8 cellular contexts compared by ENCODE assay signal in the genomic region with DNA sequence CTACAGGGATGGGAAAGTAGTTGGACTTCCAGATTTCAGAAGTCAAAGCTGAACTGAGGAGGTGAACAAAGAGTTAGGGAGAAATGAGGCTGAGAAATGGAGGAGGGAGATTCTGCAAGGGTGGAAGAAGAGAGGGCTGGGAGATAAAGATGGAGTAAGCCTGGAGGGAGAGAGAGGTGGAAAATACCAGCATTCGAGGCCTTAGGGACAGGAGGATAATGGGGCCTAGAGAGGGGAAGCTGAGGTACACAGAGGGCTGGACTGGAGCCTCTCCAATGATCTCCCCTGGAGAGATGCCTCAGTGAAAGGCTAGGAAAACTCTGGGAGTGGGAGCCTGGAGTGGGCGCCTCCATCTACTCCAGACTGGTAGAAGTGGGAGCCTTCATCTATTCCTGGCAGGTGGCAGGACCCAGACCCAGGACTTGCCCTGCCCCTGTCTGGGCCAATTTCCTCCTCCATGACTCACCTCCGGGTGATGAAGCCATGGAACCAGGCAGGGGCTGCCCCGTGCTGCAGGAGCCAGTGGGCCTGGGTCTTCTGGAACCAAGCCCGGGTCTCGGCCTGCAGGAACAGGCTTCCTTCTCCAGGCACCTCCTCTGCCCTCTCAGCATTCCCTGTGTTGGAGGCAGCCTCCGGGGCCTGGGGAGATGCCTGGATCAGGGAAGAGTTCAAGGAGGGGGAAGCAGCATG. TPM values are rescaled to one million over a fixed set of nuclear protein-coding genes. Genes with fewer than 3 reads are reported as not detected.
DNase-seq lines count a peak whose midpoint lies in the region; ATAC-seq and TF ChIP-seq lines count a peak whose summit lies in the region.

No MANE protein-coding gene starts in this region.

- peak overlapping the region; percentile 92 to 95 (median 94) for H3K4me3 Mint-ChIP-seq in CD4-positive, alpha-beta memory T cell
- peak overlapping the region; percentile 62 for H3K4me3 Mint-ChIP-seq in WTC11
- H3K4me3 Mint-ChIP-seq in neural crest cell = peak overlapping the region; percentile 67

- peaks cover 73% of the 10 kb centered on the region for H3K4me1 ChIP-seq in CD4-positive, alpha-beta memory T cell (ENCODE audit: insufficient read depth, low read length)
- H3K4me1 ChIP-seq in effector memory CD4-positive, alpha-beta T cell (ENCODE audit: control insufficient read depth, insufficient read depth, low read length, poor library complexity, severe bottlenecking) = peaks cover 50% of the 10 kb centered on the region

- peak overlapping the region; percentile 99 to 100 (median 100) for H3K27ac Mint-ChIP-seq in CD4-positive, alpha-beta memory T cell
- H3K27ac Mint-ChIP-seq in WTC11 = no peak overlapping the region
- H3K27ac Mint-ChIP-seq in neural crest cell (ENCODE audit: unreplicated experiment) = no peak overlapping the region

- peaks cover 0 to 6% (median 0%) of the 10 kb centered on the region in 8 donors for H3K9me3 Mint-ChIP-seq in CD4-positive, alpha-beta memory T cell
- no peaks in the 10 kb centered on the region for H3K9me3 Mint-ChIP-seq in WTC11
- H3K9me3 Mint-ChIP-seq in neural crest cell = no peaks in the 10 kb centered on the region

- POLR2A ChIA-PET in CD4-positive, alpha-beta memory T cell (lab: Charles Lee; ENCODE audit: partially characterized antibody) = interaction anchor here (0.8 to 3.8 kb wide), 10 partner anchors 9 to 86 kb away, joined by 3 to 23 read pairs (median 6); a partner anchor contains a TSS
- POLR2A ChIA-PET in WTC11 (lab: Charles Lee) = interaction anchor here (1.0 to 1.3 kb wide), 3 partner anchors 43 to 74 kb away, joined by 3 to 6 read pairs (median 4); a partner anchor contains a TSS

- peak overlapping the region; percentile 73 to 97 for H3K4me3 ChIP-seq in CD4-positive, alpha-beta memory T cell (ENCODE audit: low read length in 2 of 2)
- H3K4me3 ChIP-seq in effector memory CD4-positive, alpha-beta T cell (ENCODE audit: insufficient read depth, low read depth, low read length, poor library complexity, severe bottlenecking) = peak overlapping the region; percentile 55

- no peaks in the 10 kb centered on the region for H3K9me3 ChIP-seq in CD4-positive, alpha-beta memory T cell (ENCODE audit: control insufficient read depth in 1 of 2, low read length in 2 of 2)
- no peaks in the 10 kb centered on the region for H3K9me3 ChIP-seq in effector memory CD4-positive, alpha-beta T cell (ENCODE audit: control insufficient read depth, low read length)

- H3K27me3 ChIP-seq in CD4-positive, alpha-beta memory T cell (ENCODE audit: insufficient read depth, low read length) = no peaks in the 10 kb centered on the region
- H3K27me3 ChIP-seq in effector memory CD4-positive, alpha-beta T cell (replicated peaks; ENCODE audit: control insufficient read depth, insufficient read depth, low read length, poor library complexity, severe bottlenecking) = no peaks in the 10 kb centered on the region

- CTCF ChIA-PET in CD4-positive, alpha-beta memory T cell (lab: Charles Lee; ENCODE audit: partially characterized antibody) = interaction anchor here (0.7 to 5.2 kb wide), 18 partner anchors 8 to 155 kb away, joined by 3 to 56 read pairs (median 6); a partner anchor contains a TSS
- CTCF ChIA-PET in WTC11 (lab: Charles Lee) = interaction anchor here (0.6 to 2.7 kb wide), 32 partner anchors 8 to 293 kb away, joined by 3 to 36 read pairs (median 4); a partner anchor contains a TSS

- peaks cover 21% of the 10 kb centered on the region for H3K36me3 ChIP-seq in CD4-positive, alpha-beta memory T cell (ENCODE audit: insufficient read depth, low read length)
- peaks cover 22% of the 10 kb centered on the region for H3K36me3 ChIP-seq in effector memory CD4-positive, alpha-beta T cell (ENCODE audit: control insufficient read depth, insufficient read depth, low read length)

- intact Hi-C loops in CD4-positive, alpha-beta memory T cell (cut with micrococcal nuclease) = loop anchor here (5.0 kb wide), 1 partner anchor 72 kb away; a partner anchor contains a TSS

- TF ChIP-seq CTCF in WTC11 (IDR thresholded peaks at IDR 0.05) = no peak
- TF ChIP-seq CTCF in neural crest cell (conservative IDR thresholded peaks at IDR 0.05) = no peak

- peaks cover 44 to 74% (median 63%) of the 10 kb centered on the region in 4 donors for H3K4me1 Mint-ChIP-seq in CD4-positive, alpha-beta memory T cell
- H3K4me1 Mint-ChIP-seq in WTC11 (peaks cover 22% of the 10 kb centered on the region), neural crest cell (peaks cover 17% of the 10 kb centered on the region)

- no peak for ATAC-seq in WTC11

- peaks cover 22 to 54% of the 10 kb centered on the region in 2 donors for H3K36me3 Mint-ChIP-seq in CD4-positive, alpha-beta memory T cell
- H3K36me3 Mint-ChIP-seq in WTC11 (peaks cover 5% of the 10 kb centered on the region; the same call in 1 of the 2 replicates), neural crest cell (ENCODE audit: low read depth) (no peaks in the 10 kb centered on the region)

- DNase-seq in CD4-positive, alpha-beta memory T cell = peak in 1 of 5 donors; percentile 85
- DNase-seq in WTC11 (ENCODE audit: low spot score) = no peak
- DNase-seq in effector memory CD4-positive, alpha-beta T cell = peak; percentile 54 to 66 (median 62)
- DNase-seq in neural crest cell (ENCODE audit: low read depth, low spot score) = no peak
- no peak for DNase-seq in germinal center (ENCODE audit: low spot score)
- DNase-seq in GM19238 (ENCODE audit: insufficient read length, low spot score) = no peak
- DNase-seq in UCSD-AML1 (lab: John Stamatoyannopoulos, UW; ENCODE audit: unreplicated experiment) = no peak
- no peak for DNase-seq in NCI-H187 treated with DMSO at 0.1 percent for 48 hours (lab: John Stamatoyannopoulos, UW)

- peak overlapping the region; percentile 100 for H3K27ac ChIP-seq in CD4-positive, alpha-beta memory T cell (ENCODE audit: low read depth, low read length)
- peak overlapping the region; percentile 99 for H3K27ac ChIP-seq in effector memory CD4-positive, alpha-beta T cell (ENCODE audit: insufficient read depth, low read length, poor library complexity, severe bottlenecking)

- H3K27me3 Mint-ChIP-seq in CD4-positive, alpha-beta memory T cell = peaks cover 0 to 5% of the 10 kb centered on the region in 2 donors
- H3K27me3 Mint-ChIP-seq in WTC11 (ENCODE audit: low read depth) (peaks cover 62% of the 10 kb centered on the region), neural crest cell (ENCODE audit: low read depth) (peaks cover 39% of the 10 kb centered on the region)

TF ChIP-seq in WTC11, 78 proteins besides CTCF, POLR2A, EP300 and RAD21:
- no peak for TF ChIP-seq TCF7 (CRISPR knock-in tag; IDR thresholded peaks at IDR 0.05; ENCODE audit: low read depth)
- TF ChIP-seq, protein P1, sequence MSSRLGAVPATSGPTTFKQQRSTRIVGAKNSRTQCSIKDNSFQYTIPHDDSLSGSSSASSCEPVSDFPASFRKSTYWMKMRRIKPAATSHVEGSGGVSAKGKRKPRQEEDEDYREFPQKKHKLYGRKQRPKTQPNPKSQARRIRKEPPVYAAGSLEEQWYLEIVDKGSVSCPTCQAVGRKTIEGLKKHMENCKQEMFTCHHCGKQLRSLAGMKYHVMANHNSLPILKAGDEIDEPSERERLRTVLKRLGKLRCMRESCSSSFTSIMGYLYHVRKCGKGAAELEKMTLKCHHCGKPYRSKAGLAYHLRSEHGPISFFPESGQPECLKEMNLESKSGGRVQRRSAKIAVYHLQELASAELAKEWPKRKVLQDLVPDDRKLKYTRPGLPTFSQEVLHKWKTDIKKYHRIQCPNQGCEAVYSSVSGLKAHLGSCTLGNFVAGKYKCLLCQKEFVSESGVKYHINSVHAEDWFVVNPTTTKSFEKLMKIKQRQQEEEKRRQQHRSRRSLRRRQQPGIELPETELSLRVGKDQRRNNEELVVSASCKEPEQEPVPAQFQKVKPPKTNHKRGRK (CRISPR knock-in tag; IDR thresholded peaks at IDR 0.05; ENCODE audit: borderline replicate concordance) = peak; percentile 93; the same call in 1 of the 2 replicates

RNA-seq across cellular contexts. Expression of a gene that starts 1.9 kb away (rescaled TPM):
- total RNA-seq in CD4-positive, alpha-beta memory T cell = 10 to 100 TPM; 55.1 to 63.6 TPM
- 10 to 100 TPM; 29.1 to 53.9 TPM for polyA plus RNA-seq in CD4-positive, alpha-beta memory T cell
- total RNA-seq in WTC11 (2021) (4.9 to 6.9 TPM (median 6.6 TPM) in 3 replicates), neural crest cell (1.0 and 1.1 TPM in 2 replicates)

RNA-seq across cellular contexts. Expression of a gene that starts 44.2 kb away (rescaled TPM):
- under 1 TPM in 1 of 2 experiments, not detected in 1; 0.06 TPM for total RNA-seq in CD4-positive, alpha-beta memory T cell
- not detected for polyA plus RNA-seq in CD4-positive, alpha-beta memory T cell
- total RNA-seq in WTC11 (2021) = 0.05 to 0.11 TPM in 2 of 3 replicates, not detected in the other
- 0.07 TPM in 1 of 2 replicates, not detected in the other for total RNA-seq in neural crest cell

RNA-seq across cellular contexts. Expression of a gene that starts 45.9 kb away (rescaled TPM):
- total RNA-seq in CD4-positive, alpha-beta memory T cell = under 1 TPM in 1 of 2 experiments, not detected in 1; 0.23 TPM
- not detected for polyA plus RNA-seq in CD4-positive, alpha-beta memory T cell
- total RNA-seq in WTC11 (2021) (0.23 to 0.42 TPM (median 0.23 TPM) in 3 replicates), neural crest cell (0.21 and 0.27 TPM in 2 replicates)

RNA-seq across cellular contexts. Expression of a gene that starts 47.4 kb away (rescaled TPM):
- total RNA-seq in CD4-positive, alpha-beta memory T cell = 10 to 100 TPM; 60.9 to 61.3 TPM
- polyA plus RNA-seq in CD4-positive, alpha-beta memory T cell = 10 to 100 TPM; 32.8 to 52.7 TPM
- total RNA-seq in WTC11 (2021) (97.4 to 98.5 TPM (median 98.0 TPM) in 3 replicates), neural crest cell (99.8 and 102 TPM in 2 replicates)

Comparison
In these comparisons a context has a peak if more than half of its experiments do, and no peak if none do; other contexts are left out.
1. DNase-seq: peak in effector memory CD4-positive, alpha-beta T cell (3 of 3); none in WTC11 (single experiment), neural crest cell (single experiment), germinal center (single experiment), GM19238 (single experiment), UCSD-AML1 (single experiment) and NCI-H187 treated with DMSO at 0.1 percent for 48 hours (single experiment).
2. H3K27ac Mint-ChIP-seq: peak in CD4-positive, alpha-beta memory T cell (7 of 7); none in WTC11 (single experiment) and neural crest cell (single experiment).
3. Peak in every context shown above with its lines, with median percentiles within 50 percentile points of each other: H3K4me3 Mint-ChIP-seq.